In the genomic region with DNA sequence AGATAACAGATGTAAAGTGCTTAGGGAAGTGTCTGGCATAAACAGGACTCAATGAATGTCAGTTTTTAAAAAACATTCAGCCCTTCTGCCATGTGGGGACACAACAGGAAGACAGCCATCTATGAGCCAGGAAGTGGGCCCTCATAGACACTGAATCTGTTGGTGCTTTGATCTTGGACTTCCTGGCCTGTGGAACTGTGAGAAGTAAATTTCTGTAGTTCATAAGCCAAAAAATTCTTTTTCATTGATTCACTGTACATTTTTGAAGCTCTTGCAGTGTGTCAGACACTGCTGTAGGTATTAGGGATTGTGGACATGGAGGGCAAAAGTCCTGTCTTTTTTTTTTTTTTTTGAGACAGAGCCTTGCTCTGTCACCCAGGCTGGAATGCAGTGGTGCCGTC, we compare ENCODE assay signal across 13 cellular contexts.
DNase-seq lines count a peak whose midpoint lies in the region; ATAC-seq and TF ChIP-seq lines count a peak whose summit lies in the region.
"Had no signal": no experiment of that assay in that cellular context is flagged by ENCODE, and none has a peak within 500 bp of the region (broad histone marks: within the 10 kb centered on the region; RNA-seq: fewer than 3 reads in every experiment).

No MANE protein-coding gene starts in this region.

- H3F3A ChIP-seq in DOHH2 (ENCODE audit: control insufficient read depth, insufficient read depth) = peaks cover 5% of the 10 kb centered on the region; the same call in 1 of the 2 replicates

- H3K4me3 ChIP-seq in DOHH2 (ENCODE audit: low read length) = no peak overlapping the region
- no peak overlapping the region for H3K4me3 ChIP-seq in lower lobe of right lung
- no peak overlapping the region for H3K4me3 ChIP-seq in tibial artery
- H3K4me3 ChIP-seq: lung had no signal

- peak; percentile 42 for DNase-seq in LHCN-M2 (ENCODE audit: low read depth)
- peak; percentile 4 to 66 for DNase-seq in dermis microvascular lymphatic vessel endothelial cell (ENCODE audit: low read depth in 2 of 2)
- DNase-seq in non-pigmented ciliary epithelial cell (ENCODE audit: low read depth) = peak; percentile 50
- DNase-seq in lower lobe of right lung = no peak
- DNase-seq in tibial artery = no peak
- no peak for DNase-seq in epidermal melanocyte (ENCODE audit: insufficient read length, low spot score)
- DNase-seq: activated effector memory CD4-positive, alpha-beta T cell treated with Interleukin-2 at 50 U/mL for 16 hours; naive thymus-derived CD4-positive, alpha-beta T cell; NCI-H524 treated with DMSO at 0.1 percent for 48 hours had no signal

- H3K9me3 ChIP-seq in DOHH2 (ENCODE audit: control insufficient read depth, insufficient read depth, low read length) (no peaks in the 10 kb centered on the region), lower lobe of right lung (no peaks in the 10 kb centered on the region), tibial artery (no peaks in the 10 kb centered on the region)

- intact Hi-C loops in lower lobe of right lung (cut with DNase I) (no loop called here), tibial artery (cut with DNase I; ENCODE audit: low total_unique reads) (no loop called here)

- no peaks in the 10 kb centered on the region for H3K9me2 ChIP-seq in DOHH2 (replicated peaks; ENCODE audit: control insufficient read depth, low read length)

- H3K4me2 ChIP-seq in DOHH2 (ENCODE audit: low read length) = peak overlapping the region; percentile 36

- H3K36me3 ChIP-seq in DOHH2 (ENCODE audit: control insufficient read depth, low read length) = no peaks in the 10 kb centered on the region
- H3K36me3 ChIP-seq in lower lobe of right lung = no peaks in the 10 kb centered on the region
- no peaks in the 10 kb centered on the region for H3K36me3 ChIP-seq in tibial artery

- H3K27me3 ChIP-seq in DOHH2 (ENCODE audit: control insufficient read depth, low read length) (no peaks in the 10 kb centered on the region), lower lobe of right lung (ENCODE audit: low read depth) (no peaks in the 10 kb centered on the region), tibial artery (no peaks in the 10 kb centered on the region)

- ATAC-seq in GM18909 (IDR thresholded peaks at IDR 0.05; ENCODE audit: poor library complexity, unreplicated experiment) (no peak), lower lobe of right lung (no peak)
- ATAC-seq: naive thymus-derived CD4-positive, alpha-beta T cell had no signal

- no peaks in the 10 kb centered on the region for H4K20me1 ChIP-seq in DOHH2 (ENCODE audit: control insufficient read depth, insufficient read depth, low read depth, low read length)

- no peak for TF ChIP-seq CTCF in DOHH2 (IDR thresholded peaks at IDR 0.05; ENCODE audit: low read depth, low read length, poor library complexity, severe bottlenecking)
- TF ChIP-seq CTCF in lower lobe of right lung (IDR thresholded peaks at IDR 0.05) = no peak
- no peak for TF ChIP-seq CTCF in tibial artery (IDR thresholded peaks at IDR 0.05)

- H3K4me1 ChIP-seq in DOHH2 (ENCODE audit: control insufficient read depth, low read length) = peaks cover 43% of the 10 kb centered on the region
- H3K4me1 ChIP-seq in lower lobe of right lung = no peaks in the 10 kb centered on the region
- H3K4me1 ChIP-seq in tibial artery = peaks cover 0 to 10% (median 4%) of the 10 kb centered on the region in 4 donors

- no peak overlapping the region for H3K27ac ChIP-seq in DOHH2 (ENCODE audit: low read depth, low read length)
- H3K27ac ChIP-seq in lower lobe of right lung = no peak overlapping the region
- no peak overlapping the region for H3K27ac ChIP-seq in tibial artery
- H3K27ac ChIP-seq: C4-2B had no signal

- peaks cover 72% of the 10 kb centered on the region for H3K79me2 ChIP-seq in DOHH2 (ENCODE audit: control insufficient read depth, low read length)

Comparison
In these comparisons a context has a peak if more than half of its experiments do, and no peak if none do; other contexts are left out.
1. DNase-seq: peak in LHCN-M2 (single experiment), dermis microvascular lymphatic vessel endothelial cell (2 of 2) and non-pigmented ciliary epithelial cell (single experiment); none in lower lobe of right lung (single experiment), tibial artery (0 of 2) and epidermal melanocyte (single experiment).